In the genomic region with DNA sequence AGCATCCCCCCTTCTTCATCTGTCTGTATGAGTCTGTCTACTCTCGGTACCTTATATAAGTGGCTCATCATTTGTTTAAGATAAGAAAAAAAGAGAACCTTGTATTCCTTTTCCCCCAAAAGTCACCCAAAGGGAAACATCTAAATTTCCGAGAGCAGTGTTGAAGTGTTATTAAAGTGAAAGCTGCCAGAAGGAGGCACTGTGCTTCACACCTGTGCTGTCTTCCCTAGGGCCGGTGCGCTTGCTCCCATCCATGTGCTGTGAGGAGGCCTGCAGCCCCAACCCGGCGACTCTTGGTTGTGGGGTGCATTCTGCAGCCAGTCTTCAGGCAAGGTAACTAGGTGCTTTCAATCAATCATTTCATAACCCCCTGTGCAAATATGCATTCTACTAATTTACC, we compare ENCODE assay signal across 25 cellular contexts.
A peak's percentile ranks its signal among the peaks of the same experiment; 100 is the strongest.
DNase-seq lines count a peak whose midpoint lies in the region; ATAC-seq, FAIRE-seq and TF ChIP-seq lines count a peak whose summit lies in the region.
"Had no signal": no experiment of that assay in that cellular context is flagged by ENCODE, and none has a peak within 500 bp of the region (broad histone marks: within the 10 kb centered on the region; RNA-seq: fewer than 3 reads in every experiment).

No MANE protein-coding gene starts in this region.

- H3K9me1 ChIP-seq in keratinocyte (ENCODE audit: control insufficient read depth, extremely low read depth, insufficient read depth, low read length): no peaks in the 10 kb centered on the region

- WGBS in thyroid gland, 2 donors: 92 to 94% methylated on average over 6 of the region's 6 CpGs

- no peak for TF ChIP-seq POLR2A in thyroid gland (IDR thresholded peaks at IDR 0.05)

- CTCF ChIA-PET in Panc1 (lab: Charles Lee): no interaction called here

- POLR2A ChIA-PET in Panc1 (lab: Charles Lee): no interaction called here

- H3K9ac ChIP-seq in keratinocyte (ENCODE audit: control insufficient read depth, extremely low read depth, insufficient read depth, low read length): no peak overlapping the region

- H3K9me3 ChIP-seq in BE2C (no peaks in the 10 kb centered on the region), Panc1 (ENCODE audit: control insufficient read depth, insufficient read depth, low read depth, low read length) (no peaks in the 10 kb centered on the region), keratinocyte (ENCODE audit: control insufficient read depth, low read depth, low read length) (no peaks in the 10 kb centered on the region), thyroid gland (no peaks in the 10 kb centered on the region)
- H3K9me3 ChIP-seq: uterus had no signal

- in situ Hi-C loops in Panc1 (cut with HindIII; ENCODE audit: low pct_unique_long_range_greater_than_20kb, low sequenced_read_pairs): no loop called here

- intact Hi-C loops in Panc1 (cut with micrococcal nuclease; ENCODE audit: unreplicated experiment): no loop called here
- intact Hi-C loops in thyroid gland (cut with DNase I): no loop called here

- no TSS peak for BruUV-seq in Panc1 (replicated peaks; lab: Mats Ljungman, UMichigan)

- H3K27ac ChIP-seq in Panc1 (ENCODE audit: low read length): no peak overlapping the region
- no peak overlapping the region for H3K27ac ChIP-seq in keratinocyte (ENCODE audit: control insufficient read depth, insufficient read depth, low read length)
- H3K27ac ChIP-seq in thyroid gland: no peak overlapping the region
- H3K27ac ChIP-seq: RWPE1, skin epidermis, uterus had no signal

- dilution Hi-C loops in keratinocyte (cut with MboI; ENCODE audit: extremely low pct_ligation_motif_present, low sequenced_read_pairs): no loop called here

- no peaks in the 10 kb centered on the region for H4K20me1 ChIP-seq in keratinocyte (ENCODE audit: control insufficient read depth, extremely low read depth, insufficient read depth, low read length)

- H3K4me1 ChIP-seq in BE2C (no peaks in the 10 kb centered on the region), Panc1 (ENCODE audit: control insufficient read depth, insufficient read depth, low read length) (no peaks in the 10 kb centered on the region), keratinocyte (ENCODE audit: control insufficient read depth, extremely low read depth, insufficient read depth, low read length) (no peaks in the 10 kb centered on the region), thyroid gland (no peaks in the 10 kb centered on the region)
- H3K4me1 ChIP-seq: uterus had no signal

- no peak for DNase-seq in BE2C
- DNase-seq in GM18507 (ENCODE audit: extremely low spot score, insufficient read length, low read depth): no peak
- DNase-seq in Panc1 (ENCODE audit: low read depth, low spot score): no peak
- no peak for DNase-seq in keratinocyte (ENCODE audit: low read depth, low spot score)
- DNase-seq in hepatic stellate cell (ENCODE audit: low spot score): no peak
- DNase-seq in thyroid gland: no peak
- DNase-seq in SKM-1 (lab: John Stamatoyannopoulos, UW; ENCODE audit: unreplicated experiment): no peak
- DNase-seq: activated CD4-positive, alpha-beta T cell treated with anti-CD3 and anti-CD28 coated beads for 48 hours; activated CD8-positive, alpha-beta memory T cell treated with anti-CD3 and anti-CD28 coated beads, Interleukin-2, amount 50 U/mL, for 4 hours; activated effector memory CD4-positive, alpha-beta T cell treated with Interleukin-2 at 50 U/mL for 16 hours; COR-L47; glutamatergic neuron; GOT3; KG1; naive thymus-derived CD4-positive, alpha-beta T cell; NCI-H1092 treated with DMSO at 0.1 percent for 48 hours; NCI-H2107; posterior cingulate gyrus; stimulated activated CD8-positive, alpha-beta memory T cell treated with anti-CD3 and anti-CD28 coated beads, Interleukin-4, amount 100 ng/mL, for 48 hours; substantia nigra; uterus had no signal

- no peaks in the 10 kb centered on the region for H3K79me2 ChIP-seq in keratinocyte (ENCODE audit: control insufficient read depth, insufficient read depth, low read length)

- FAIRE-seq in GM18507 (lab: Jason Lieb, UNC) (peak; percentile 50), keratinocyte (lab: Jason Lieb, UNC) (no peak)
- FAIRE-seq: GM12892 had no signal

- no peak for ATAC-seq in Panc1
- no peak for ATAC-seq in HG03442 (IDR thresholded peaks at IDR 0.05; ENCODE audit: unreplicated experiment)
- ATAC-seq: naive thymus-derived CD4-positive, alpha-beta T cell had no signal

- no peaks in the 10 kb centered on the region for H3K27me3 ChIP-seq in BE2C
- H3K27me3 ChIP-seq in Panc1 (ENCODE audit: control insufficient read depth, insufficient read depth, low read length): no peaks in the 10 kb centered on the region; the same call in 1 of the 2 replicates
- no peaks in the 10 kb centered on the region for H3K27me3 ChIP-seq in keratinocyte (ENCODE audit: control insufficient read depth, extremely low read depth, insufficient read depth, low read length)
- no peaks in the 10 kb centered on the region for H3K27me3 ChIP-seq in thyroid gland
- H3K27me3 ChIP-seq: uterus had no signal

- H2AFZ ChIP-seq in keratinocyte (ENCODE audit: control insufficient read depth, low read length): no peak overlapping the region

- peak; percentile 18; the same call in 1 of the 2 replicates for TF ChIP-seq CTCF in BE2C (IDR thresholded peaks at IDR 0.05; ENCODE audit: low read depth, low read length)
- peak; percentile 20 for TF ChIP-seq CTCF in Panc1 (IDR thresholded peaks at IDR 0.05)
- peak; percentile 3 to 39 (median 21) for TF ChIP-seq CTCF in keratinocyte (optimal IDR thresholded peaks at IDR 0.05 in 1 of 3, IDR thresholded peaks at IDR 0.05 in 1 of 3, conservative IDR thresholded peaks at IDR 0.05 in 1 of 3; ENCODE audit: extremely low read depth in 1 of 3, insufficient read depth in 2 of 3, low read length in 3 of 3)
- no peak for TF ChIP-seq CTCF in thyroid gland (IDR thresholded peaks at IDR 0.05)

- no peaks in the 10 kb centered on the region for H3K36me3 ChIP-seq in BE2C
- H3K36me3 ChIP-seq in Panc1 (ENCODE audit: control insufficient read depth, insufficient read depth, low read length): no peaks in the 10 kb centered on the region
- H3K36me3 ChIP-seq in keratinocyte (ENCODE audit: control insufficient read depth in 2 of 2, extremely low read depth in 1 of 2, insufficient read depth in 2 of 2, low read length in 2 of 2): no peaks in the 10 kb centered on the region
- no peaks in the 10 kb centered on the region for H3K36me3 ChIP-seq in thyroid gland
- H3K36me3 ChIP-seq: uterus had no signal

- H3K4me3 ChIP-seq in BE2C (ENCODE audit: low read depth, low read length) (no peak overlapping the region), Panc1 (ENCODE audit: low read depth in 2 of 2, low read length in 2 of 2) (no peak overlapping the region), keratinocyte (ENCODE audit: control insufficient read depth in 2 of 3, extremely low read depth in 1 of 3, insufficient read depth in 2 of 3, low read depth in 1 of 3, low read length in 3 of 3) (no peak overlapping the region), thyroid gland (replicated peaks in 1 of 3) (no peak overlapping the region)
- H3K4me3 ChIP-seq: skin epidermis, uterus had no signal

- no peak overlapping the region for H3K4me2 ChIP-seq in keratinocyte (ENCODE audit: control insufficient read depth, extremely low read depth, insufficient read depth, low read depth, low read length)

Comparison
In these comparisons a context has a peak if more than half of its experiments do, and no peak if none do; other contexts are left out.
1. CTCF ChIP-seq: peak in BE2C (single experiment), Panc1 (single experiment) and keratinocyte (3 of 3); none in thyroid gland (0 of 6).